In the genomic region with DNA sequence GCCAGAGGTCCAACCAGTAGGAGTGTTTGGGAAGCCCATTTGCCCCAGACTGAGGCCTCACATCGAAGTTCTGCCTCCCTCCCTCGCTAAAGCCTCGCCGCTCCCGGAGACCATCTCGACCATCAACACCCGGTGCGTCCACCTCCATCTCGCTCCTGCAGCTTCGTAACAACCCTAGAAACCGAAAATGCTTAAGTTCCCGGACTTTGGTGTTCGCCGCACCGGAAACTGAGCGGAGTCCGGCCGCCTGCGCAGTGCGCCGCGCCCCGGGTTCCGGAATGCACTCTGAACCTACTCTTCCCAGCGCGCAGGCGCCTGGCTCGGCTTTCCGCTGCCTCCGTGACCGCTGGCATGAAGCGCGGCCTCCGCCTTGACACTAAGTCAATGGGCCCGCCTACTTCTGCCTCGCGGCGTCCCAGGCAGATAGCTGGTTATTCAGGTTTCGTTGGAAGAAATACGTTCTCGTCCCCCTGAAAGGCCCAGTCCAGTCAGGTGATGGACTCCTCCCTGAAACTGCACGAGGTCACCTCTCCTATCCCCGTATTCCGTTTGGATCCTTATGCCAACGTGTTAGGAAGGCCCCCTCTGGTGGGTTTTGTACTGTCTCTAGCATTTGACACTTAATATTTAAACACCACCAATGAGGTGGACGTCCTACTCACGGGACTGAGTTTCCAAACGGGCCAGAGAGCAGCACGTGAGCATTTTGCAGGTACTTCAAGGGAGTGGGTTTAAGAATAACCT, we compare ENCODE assay signal across 8 cellular contexts. TPM values are rescaled to one million over a fixed set of nuclear protein-coding genes. Genes with fewer than 3 reads are reported as not detected.
DNase-seq lines count a peak whose midpoint lies in the region; ATAC-seq lines count a peak whose summit lies in the region.

No MANE protein-coding gene starts in this region.

- DNase-seq in activated CD4-positive, CD25-positive, alpha-beta regulatory T cell treated with anti-CD3 and anti-CD28 coated beads, Interleukin-2, amount 50 U/mL, for 16 hours (ENCODE audit: low read depth, low spot score): peak; percentile 74
- no peak for DNase-seq in activated CD4-positive, CD25-positive, alpha-beta regulatory T cell (lab: John Stamatoyannopoulos, UW)
- DNase-seq in T-helper 22 cell (ENCODE audit: low read depth): peak; percentile 76
- DNase-seq in cerebellar cortex (ENCODE audit: low spot score): peak; percentile 84
- peak; percentile 97 to 98 for DNase-seq in left colon
- DNase-seq in stimulated activated CD4-positive, alpha-beta T cell treated with anti-CD3 and anti-CD28 coated beads, Interleukin-2, amount 100 ng/mL, for 4 hours (ENCODE audit: low read depth): peak; percentile 85
- no peak for DNase-seq in NCI-H187 (lab: John Stamatoyannopoulos, UW)

- peak; percentile 97 for ATAC-seq in HG03135 (IDR thresholded peaks at IDR 0.05; ENCODE audit: unreplicated experiment)
- ATAC-seq in left colon: peak; percentile 95

- intact Hi-C loops in left colon (cut with DNase I, micrococcal nuclease): loop anchor here in 1 of 2 donors (10.0 kb wide), 1 partner anchor 754 kb away; no protein-coding TSS in a partner anchor

RNA-seq across cellular contexts. Expression of gene FABP2, which starts 21.4 kb away (rescaled TPM):
- 100 to 1,000 TPM; 102 to 104 TPM for total RNA-seq in left colon

Comparison
In these comparisons a context has a peak if more than half of its experiments do, and no peak if none do; other contexts are left out.
1. DNase-seq: peak in activated CD4-positive, CD25-positive, alpha-beta regulatory T cell treated with anti-CD3 and anti-CD28 coated beads, Interleukin-2, amount 50 U/mL, for 16 hours (single experiment), T-helper 22 cell (single experiment), cerebellar cortex (single experiment), left colon (2 of 2) and stimulated activated CD4-positive, alpha-beta T cell treated with anti-CD3 and anti-CD28 coated beads, Interleukin-2, amount 100 ng/mL, for 4 hours (single experiment); none in activated CD4-positive, CD25-positive, alpha-beta regulatory T cell (0 of 4) and NCI-H187 (0 of 2).